ENCODE assay signal across 1 cellular context in genomic region chr14:23320584-23321571, GRCh38.
TF ChIP-seq lines count a peak whose summit lies in the region.

PABPN1 (plus strand) TSS chr14:23321457; CDS start chr14:23321470, 13 bp downstream.

TF ChIP-seq in HepG2, 621 proteins besides CTCF, POLR2A, EP300 and RAD21 (continued from another document and continues in another):
- no peak; the same call in 1 of the 2 replicates for TF ChIP-seq ZNF33A (CRISPR knock-in tag; IDR thresholded peaks at IDR 0.05; ENCODE audit: borderline replicate concordance)
- TF ChIP-seq ZNF562 (CRISPR knock-in tag; IDR thresholded peaks at IDR 0.05; ENCODE audit: borderline replicate concordance), result no peak
- TF ChIP-seq, protein P1, sequence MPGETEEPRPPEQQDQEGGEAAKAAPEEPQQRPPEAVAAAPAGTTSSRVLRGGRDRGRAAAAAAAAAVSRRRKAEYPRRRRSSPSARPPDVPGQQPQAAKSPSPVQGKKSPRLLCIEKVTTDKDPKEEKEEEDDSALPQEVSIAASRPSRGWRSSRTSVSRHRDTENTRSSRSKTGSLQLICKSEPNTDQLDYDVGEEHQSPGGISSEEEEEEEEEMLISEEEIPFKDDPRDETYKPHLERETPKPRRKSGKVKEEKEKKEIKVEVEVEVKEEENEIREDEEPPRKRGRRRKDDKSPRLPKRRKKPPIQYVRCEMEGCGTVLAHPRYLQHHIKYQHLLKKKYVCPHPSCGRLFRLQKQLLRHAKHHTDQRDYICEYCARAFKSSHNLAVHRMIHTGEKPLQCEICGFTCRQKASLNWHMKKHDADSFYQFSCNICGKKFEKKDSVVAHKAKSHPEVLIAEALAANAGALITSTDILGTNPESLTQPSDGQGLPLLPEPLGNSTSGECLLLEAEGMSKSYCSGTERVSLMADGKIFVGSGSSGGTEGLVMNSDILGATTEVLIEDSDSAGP (CRISPR knock-in tag; IDR thresholded peaks at IDR 0.05; ENCODE audit: borderline replicate concordance), result peak; percentile 94
- TF ChIP-seq TGIF2 (CRISPR knock-in tag; IDR thresholded peaks at IDR 0.05), result no peak
- TF ChIP-seq, protein P2, sequence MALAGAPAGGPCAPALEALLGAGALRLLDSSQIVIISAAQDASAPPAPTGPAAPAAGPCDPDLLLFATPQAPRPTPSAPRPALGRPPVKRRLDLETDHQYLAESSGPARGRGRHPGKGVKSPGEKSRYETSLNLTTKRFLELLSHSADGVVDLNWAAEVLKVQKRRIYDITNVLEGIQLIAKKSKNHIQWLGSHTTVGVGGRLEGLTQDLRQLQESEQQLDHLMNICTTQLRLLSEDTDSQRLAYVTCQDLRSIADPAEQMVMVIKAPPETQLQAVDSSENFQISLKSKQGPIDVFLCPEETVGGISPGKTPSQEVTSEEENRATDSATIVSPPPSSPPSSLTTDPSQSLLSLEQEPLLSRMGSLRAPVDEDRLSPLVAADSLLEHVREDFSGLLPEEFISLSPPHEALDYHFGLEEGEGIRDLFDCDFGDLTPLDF (CRISPR knock-in tag; IDR thresholded peaks at IDR 0.05), result peak; percentile 93
- 0 out of 2 replicates have a peak, but pooled peaks have one; percentile 2 for TF ChIP-seq SOX13 (IDR thresholded peaks at IDR 0.05)
- TF ChIP-seq SOX13 (CRISPR knock-in tag; conservative IDR thresholded peaks at IDR 0.05 in 1 of 2, IDR thresholded peaks at IDR 0.05 in 1 of 2), result peak in 1 of 2 experiments; percentile 40; a peak in 1 of 4 replicates
- no peak; the same call in 1 of the 2 replicates for TF ChIP-seq JUND (CRISPR knock-in tag; IDR thresholded peaks at IDR 0.05)
- TF ChIP-seq IKZF4 (CRISPR knock-in tag; IDR thresholded peaks at IDR 0.05; ENCODE audit: borderline replicate concordance, low read depth, not compliant biosample characterization), result no peak
- peak; percentile 94 for TF ChIP-seq PPARG (CRISPR knock-in tag; conservative IDR thresholded peaks at IDR 0.05)
- TF ChIP-seq ATRX (CRISPR knock-in tag; IDR thresholded peaks at IDR 0.05; ENCODE audit: borderline replicate concordance), result no peak; the same call in 1 of the 2 replicates
- TF ChIP-seq RFX3 (CRISPR knock-in tag; IDR thresholded peaks at IDR 0.05), result peak; percentile 44
- TF ChIP-seq, protein P3, sequence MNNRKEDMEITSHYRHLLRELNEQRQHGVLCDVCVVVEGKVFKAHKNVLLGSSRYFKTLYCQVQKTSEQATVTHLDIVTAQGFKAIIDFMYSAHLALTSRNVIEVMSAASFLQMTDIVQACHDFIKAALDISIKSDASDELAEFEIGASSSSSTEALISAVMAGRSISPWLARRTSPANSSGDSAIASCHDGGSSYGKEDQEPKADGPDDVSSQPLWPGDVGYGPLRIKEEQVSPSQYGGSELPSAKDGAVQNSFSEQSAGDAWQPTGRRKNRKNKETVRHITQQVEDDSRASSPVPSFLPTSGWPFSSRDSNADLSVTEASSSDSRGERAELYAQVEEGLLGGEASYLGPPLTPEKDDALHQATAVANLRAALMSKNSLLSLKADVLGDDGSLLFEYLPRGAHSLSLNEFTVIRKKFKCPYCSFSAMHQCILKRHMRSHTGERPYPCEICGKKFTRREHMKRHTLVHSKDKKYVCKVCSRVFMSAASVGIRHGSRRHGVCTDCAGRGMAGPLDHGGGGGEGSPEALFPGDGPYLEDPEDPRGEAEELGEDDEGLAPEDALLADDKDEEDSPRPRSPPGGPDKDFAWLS (CRISPR knock-in tag; IDR thresholded peaks at IDR 0.05; ENCODE audit: borderline replicate concordance), result no peak; the same call in 1 of the 2 replicates
- no peak for TF ChIP-seq FOXA1 (IDR thresholded peaks at IDR 0.05)
- peak; percentile 36; the same call in 1 of the 2 replicates for TF ChIP-seq FOXA1 (CRISPR knock-in tag; IDR thresholded peaks at IDR 0.05)
- 0 out of 2 replicates have a peak, but pooled peaks have one; percentile 78 for TF ChIP-seq ZNF383 (CRISPR knock-in tag; IDR thresholded peaks at IDR 0.05; ENCODE audit: borderline replicate concordance)
- TF ChIP-seq, protein P4, sequence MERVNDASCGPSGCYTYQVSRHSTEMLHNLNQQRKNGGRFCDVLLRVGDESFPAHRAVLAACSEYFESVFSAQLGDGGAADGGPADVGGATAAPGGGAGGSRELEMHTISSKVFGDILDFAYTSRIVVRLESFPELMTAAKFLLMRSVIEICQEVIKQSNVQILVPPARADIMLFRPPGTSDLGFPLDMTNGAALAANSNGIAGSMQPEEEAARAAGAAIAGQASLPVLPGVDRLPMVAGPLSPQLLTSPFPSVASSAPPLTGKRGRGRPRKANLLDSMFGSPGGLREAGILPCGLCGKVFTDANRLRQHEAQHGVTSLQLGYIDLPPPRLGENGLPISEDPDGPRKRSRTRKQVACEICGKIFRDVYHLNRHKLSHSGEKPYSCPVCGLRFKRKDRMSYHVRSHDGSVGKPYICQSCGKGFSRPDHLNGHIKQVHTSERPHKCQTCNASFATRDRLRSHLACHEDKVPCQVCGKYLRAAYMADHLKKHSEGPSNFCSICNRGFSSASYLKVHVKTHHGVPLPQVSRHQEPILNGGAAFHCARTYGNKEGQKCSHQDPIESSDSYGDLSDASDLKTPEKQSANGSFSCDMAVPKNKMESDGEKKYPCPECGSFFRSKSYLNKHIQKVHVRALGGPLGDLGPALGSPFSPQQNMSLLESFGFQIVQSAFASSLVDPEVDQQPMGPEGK (CRISPR knock-in tag; IDR thresholded peaks at IDR 0.05), result peak; percentile 66; the same call in 1 of the 2 replicates
- peak; percentile 60; the same call in 1 of the 2 replicates for TF ChIP-seq ZNF337 (CRISPR knock-in tag; IDR thresholded peaks at IDR 0.05; ENCODE audit: borderline replicate concordance, low read depth)
- TF ChIP-seq NFYB (CRISPR knock-in tag; IDR thresholded peaks at IDR 0.05), result peak; percentile 93
- no peak for TF ChIP-seq ZNF432 (CRISPR knock-in tag; IDR thresholded peaks at IDR 0.05; ENCODE audit: borderline replicate concordance)
- TF ChIP-seq ZNF468 (CRISPR knock-in tag; IDR thresholded peaks at IDR 0.05), result no peak; the same call in 1 of the 2 replicates
- TF ChIP-seq ZNF12 (CRISPR knock-in tag; IDR thresholded peaks at IDR 0.05), result peak; percentile 87
- peak; percentile 99 for TF ChIP-seq ZNF501 (CRISPR knock-in tag; IDR thresholded peaks at IDR 0.05)
- TF ChIP-seq, protein P5, sequence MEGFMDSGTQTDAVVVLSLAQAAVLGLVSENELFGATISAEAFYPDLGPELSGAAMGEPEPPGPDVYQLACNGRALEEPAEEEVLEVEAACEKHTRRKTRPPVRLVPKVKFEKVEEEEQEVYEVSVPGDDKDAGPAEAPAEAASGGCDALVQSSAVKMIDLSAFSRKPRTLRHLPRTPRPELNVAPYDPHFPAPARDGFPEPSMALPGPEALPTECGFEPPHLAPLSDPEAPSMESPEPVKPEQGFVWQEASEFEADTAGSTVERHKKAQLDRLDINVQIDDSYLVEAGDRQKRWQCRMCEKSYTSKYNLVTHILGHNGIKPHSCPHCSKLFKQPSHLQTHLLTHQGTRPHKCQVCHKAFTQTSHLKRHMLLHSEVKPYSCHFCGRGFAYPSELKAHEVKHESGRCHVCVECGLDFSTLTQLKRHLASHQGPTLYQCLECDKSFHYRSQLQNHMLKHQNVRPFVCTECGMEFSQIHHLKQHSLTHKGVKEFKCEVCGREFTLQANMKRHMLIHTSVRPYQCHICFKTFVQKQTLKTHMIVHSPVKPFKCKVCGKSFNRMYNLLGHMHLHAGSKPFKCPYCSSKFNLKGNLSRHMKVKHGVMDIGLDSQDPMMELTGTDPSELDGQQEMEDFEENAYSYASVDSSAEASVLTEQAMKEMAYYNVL (CRISPR knock-in tag; IDR thresholded peaks at IDR 0.05; ENCODE audit: borderline replicate concordance), result peak; percentile 63; the same call in 1 of the 2 replicates
- TF ChIP-seq ERF (CRISPR knock-in tag; IDR thresholded peaks at IDR 0.05), result peak; percentile 98
- TF ChIP-seq ZNF292 (CRISPR knock-in tag; IDR thresholded peaks at IDR 0.05; ENCODE audit: borderline replicate concordance, low read depth), result 0 out of 2 replicates have a peak, but pooled peaks have one; percentile 76
- TF ChIP-seq ZNF136 (CRISPR knock-in tag; IDR thresholded peaks at IDR 0.05; ENCODE audit: low read depth), result peak; percentile 100
- peak; percentile 77 for TF ChIP-seq ZNF205 (CRISPR knock-in tag; IDR thresholded peaks at IDR 0.05)
- peak; percentile 97 for TF ChIP-seq CBFB (CRISPR knock-in tag; IDR thresholded peaks at IDR 0.05)
- peak; percentile 99 for TF ChIP-seq ZNF883 (CRISPR knock-in tag; IDR thresholded peaks at IDR 0.05; ENCODE audit: not compliant biosample characterization)
- peak; percentile 98; the same call in 1 of the 2 replicates for TF ChIP-seq ZNF83 (CRISPR knock-in tag; IDR thresholded peaks at IDR 0.05; ENCODE audit: borderline replicate concordance)
- TF ChIP-seq ZMYM2 (CRISPR knock-in tag; IDR thresholded peaks at IDR 0.05), result no peak
- peak; percentile 29; the same call in 1 of the 2 replicates for TF ChIP-seq CREBL2 (CRISPR knock-in tag; IDR thresholded peaks at IDR 0.05; ENCODE audit: borderline replicate concordance)
- peak; percentile 99 for TF ChIP-seq MEIS2 (CRISPR knock-in tag; IDR thresholded peaks at IDR 0.05)
- peak; percentile 63; the same call in 1 of the 2 replicates for TF ChIP-seq ZNF24 (IDR thresholded peaks at IDR 0.05)
- TF ChIP-seq RAD51 (IDR thresholded peaks at IDR 0.05; ENCODE audit: borderline replicate concordance), result peak; percentile 97
- TF ChIP-seq TEAD2 (CRISPR knock-in tag; IDR thresholded peaks at IDR 0.05), result no peak
- no peak for TF ChIP-seq ZNF282 (IDR thresholded peaks at IDR 0.05; ENCODE audit: partially characterized antibody)
- TF ChIP-seq PCBP2 (optimal IDR thresholded peaks at IDR 0.05; ENCODE audit: low read depth, low read length, poor library complexity, severe bottlenecking), result no peak
- peak; percentile 90 for TF ChIP-seq ZNF775 (CRISPR knock-in tag; IDR thresholded peaks at IDR 0.05; ENCODE audit: borderline replicate concordance)
- TF ChIP-seq REXO4 (CRISPR knock-in tag; IDR thresholded peaks at IDR 0.05; ENCODE audit: borderline replicate concordance), result no peak; the same call in 1 of the 2 replicates
- TF ChIP-seq, protein P6, sequence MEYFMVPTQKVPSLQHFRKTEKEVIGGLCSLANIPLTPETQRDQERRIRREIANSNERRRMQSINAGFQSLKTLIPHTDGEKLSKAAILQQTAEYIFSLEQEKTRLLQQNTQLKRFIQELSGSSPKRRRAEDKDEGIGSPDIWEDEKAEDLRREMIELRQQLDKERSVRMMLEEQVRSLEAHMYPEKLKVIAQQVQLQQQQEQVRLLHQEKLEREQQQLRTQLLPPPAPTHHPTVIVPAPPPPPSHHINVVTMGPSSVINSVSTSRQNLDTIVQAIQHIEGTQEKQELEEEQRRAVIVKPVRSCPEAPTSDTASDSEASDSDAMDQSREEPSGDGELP (IDR thresholded peaks at IDR 0.05; ENCODE audit: borderline replicate concordance, low read depth), result peak; percentile 71; the same call in 1 of the 2 replicates
- peak; percentile 99 for TF ChIP-seq ZNF343 (CRISPR knock-in tag; IDR thresholded peaks at IDR 0.05)
- peak; percentile 69 for TF ChIP-seq KDM6A (CRISPR knock-in tag; IDR thresholded peaks at IDR 0.05; ENCODE audit: low read depth)
- peak; percentile 100 for TF ChIP-seq ZNF644 (CRISPR knock-in tag; IDR thresholded peaks at IDR 0.05; ENCODE audit: low read depth)
- peak; percentile 51; the same call in 1 of the 2 replicates for TF ChIP-seq ZSCAN31 (CRISPR knock-in tag; IDR thresholded peaks at IDR 0.05; ENCODE audit: low read depth)
- TF ChIP-seq ARNTL (CRISPR knock-in tag; IDR thresholded peaks at IDR 0.05), result peak; percentile 84
- peak; percentile 97 for TF ChIP-seq NFRKB (IDR thresholded peaks at IDR 0.05)
- TF ChIP-seq, protein P7, sequence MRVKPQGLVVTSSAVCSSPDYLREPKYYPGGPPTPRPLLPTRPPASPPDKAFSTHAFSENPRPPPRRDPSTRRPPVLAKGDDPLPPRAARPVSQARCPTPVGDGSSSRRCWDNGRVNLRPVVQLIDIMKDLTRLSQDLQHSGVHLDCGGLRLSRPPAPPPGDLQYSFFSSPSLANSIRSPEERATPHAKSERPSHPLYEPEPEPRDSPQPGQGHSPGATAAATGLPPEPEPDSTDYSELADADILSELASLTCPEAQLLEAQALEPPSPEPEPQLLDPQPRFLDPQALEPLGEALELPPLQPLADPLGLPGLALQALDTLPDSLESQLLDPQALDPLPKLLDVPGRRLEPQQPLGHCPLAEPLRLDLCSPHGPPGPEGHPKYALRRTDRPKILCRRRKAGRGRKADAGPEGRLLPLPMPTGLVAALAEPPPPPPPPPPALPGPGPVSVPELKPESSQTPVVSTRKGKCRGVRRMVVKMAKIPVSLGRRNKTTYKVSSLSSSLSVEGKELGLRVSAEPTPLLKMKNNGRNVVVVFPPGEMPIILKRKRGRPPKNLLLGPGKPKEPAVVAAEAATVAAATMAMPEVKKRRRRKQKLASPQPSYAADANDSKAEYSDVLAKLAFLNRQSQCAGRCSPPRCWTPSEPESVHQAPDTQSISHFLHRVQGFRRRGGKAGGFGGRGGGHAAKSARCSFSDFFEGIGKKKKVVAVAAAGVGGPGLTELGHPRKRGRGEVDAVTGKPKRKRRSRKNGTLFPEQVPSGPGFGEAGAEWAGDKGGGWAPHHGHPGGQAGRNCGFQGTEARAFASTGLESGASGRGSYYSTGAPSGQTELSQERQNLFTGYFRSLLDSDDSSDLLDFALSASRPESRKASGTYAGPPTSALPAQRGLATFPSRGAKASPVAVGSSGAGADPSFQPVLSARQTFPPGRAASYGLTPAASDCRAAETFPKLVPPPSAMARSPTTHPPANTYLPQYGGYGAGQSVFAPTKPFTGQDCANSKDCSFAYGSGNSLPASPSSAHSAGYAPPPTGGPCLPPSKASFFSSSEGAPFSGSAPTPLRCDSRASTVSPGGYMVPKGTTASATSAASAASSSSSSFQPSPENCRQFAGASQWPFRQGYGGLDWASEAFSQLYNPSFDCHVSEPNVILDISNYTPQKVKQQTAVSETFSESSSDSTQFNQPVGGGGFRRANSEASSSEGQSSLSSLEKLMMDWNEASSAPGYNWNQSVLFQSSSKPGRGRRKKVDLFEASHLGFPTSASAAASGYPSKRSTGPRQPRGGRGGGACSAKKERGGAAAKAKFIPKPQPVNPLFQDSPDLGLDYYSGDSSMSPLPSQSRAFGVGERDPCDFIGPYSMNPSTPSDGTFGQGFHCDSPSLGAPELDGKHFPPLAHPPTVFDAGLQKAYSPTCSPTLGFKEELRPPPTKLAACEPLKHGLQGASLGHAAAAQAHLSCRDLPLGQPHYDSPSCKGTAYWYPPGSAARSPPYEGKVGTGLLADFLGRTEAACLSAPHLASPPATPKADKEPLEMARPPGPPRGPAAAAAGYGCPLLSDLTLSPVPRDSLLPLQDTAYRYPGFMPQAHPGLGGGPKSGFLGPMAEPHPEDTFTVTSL (CRISPR knock-in tag; IDR thresholded peaks at IDR 0.05; ENCODE audit: borderline replicate concordance), result peak; percentile 65; the same call in 1 of the 2 replicates
- TF ChIP-seq ZEB1 (IDR thresholded peaks at IDR 0.05; ENCODE audit: insufficient replicate concordance, low read depth), result no peak
- peak; percentile 96 for TF ChIP-seq MYC (CRISPR knock-in tag; IDR thresholded peaks at IDR 0.05; ENCODE audit: borderline replicate concordance)
- TF ChIP-seq ZNF235 (CRISPR knock-in tag; IDR thresholded peaks at IDR 0.05; ENCODE audit: borderline replicate concordance), result peak; percentile 93; the same call in 1 of the 2 replicates
- peak; percentile 72 for TF ChIP-seq MAZ (IDR thresholded peaks at IDR 0.05; ENCODE audit: borderline replicate concordance, low read depth, low read length)
- peak; percentile 93 for TF ChIP-seq MAZ (CRISPR knock-in tag; IDR thresholded peaks at IDR 0.05; ENCODE audit: low read depth)
